10 cellular contexts compared by ENCODE assay signal in genomic region chr2:238159676-238160205, GRCh38. TPM values are rescaled to one million over a fixed set of nuclear protein-coding genes. Genes with fewer than 3 reads are reported as not detected.
DNase-seq lines count a peak whose midpoint lies in the region; ATAC-seq and TF ChIP-seq lines count a peak whose summit lies in the region.
"Had no signal": no experiment of that assay in that cellular context is flagged by ENCODE, and none has a peak within 500 bp of the region (broad histone marks: within the 10 kb centered on the region; RNA-seq: fewer than 3 reads in every experiment).

No MANE protein-coding gene starts in this region.

- TF ChIP-seq POLR2A in spleen (IDR thresholded peaks at IDR 0.05): no peak

- H3K4me1 Mint-ChIP-seq in activated naive CD4-positive, alpha-beta T cell treated with anti-CD3 and anti-CD28 coated beads for 36 hours (ENCODE audit: low read depth): peaks cover 10% of the 10 kb centered on the region

- DNase-seq in activated naive CD4-positive, alpha-beta T cell treated with anti-CD3 and anti-CD28 coated beads for 36 hours: no peak
- no peak for DNase-seq in activated naive CD4-positive, alpha-beta T cell treated with anti-CD3 and anti-CD28 coated beads, Interleukin-2, amount 50 U/mL, for 16 hours
- DNase-seq in SJSA1 (ENCODE audit: low read depth in 1 of 2, low spot score in 2 of 2): no peak
- no peak for DNase-seq in fibroblast of mammary gland (ENCODE audit: low read depth)
- peak; percentile 73 for DNase-seq in spleen
- DNase-seq in NCI-H2081 (lab: John Stamatoyannopoulos, UW): no peak
- no peak for DNase-seq in globus pallidus (ENCODE audit: low spot score)
- DNase-seq: NCI-H748 treated with DMSO at 0.1 percent for 48 hours had no signal

- H3K27me3 ChIP-seq in SJSA1 (replicated peaks): no peaks in the 10 kb centered on the region
- peaks cover 0 to 73% (median 34%) of the 10 kb centered on the region in 7 donors for H3K27me3 ChIP-seq in spleen (replicated peaks in 1 of 7)
- H3K27me3 ChIP-seq: right lobe of liver had no signal

- H3K4me3 Mint-ChIP-seq in activated naive CD4-positive, alpha-beta T cell treated with anti-CD3 and anti-CD28 coated beads for 36 hours: peak overlapping the region; percentile 62

- H3K9me3 ChIP-seq in SJSA1 (replicated peaks) (no peaks in the 10 kb centered on the region), spleen (no peaks in the 10 kb centered on the region)
- H3K9me3 ChIP-seq: right lobe of liver had no signal

- no peak overlapping the region for H3K27ac Mint-ChIP-seq in activated naive CD4-positive, alpha-beta T cell treated with anti-CD3 and anti-CD28 coated beads for 36 hours

- peaks cover 18% of the 10 kb centered on the region for H3K4me1 ChIP-seq in SJSA1 (replicated peaks)
- peaks cover 0 to 46% (median 35%) of the 10 kb centered on the region in 6 donors for H3K4me1 ChIP-seq in spleen
- H3K4me1 ChIP-seq: right lobe of liver had no signal

- H3K4me3 ChIP-seq in SJSA1 (peak overlapping the region; percentile 45; the same call in 1 of the 2 replicates), fibroblast of mammary gland (ENCODE audit: control insufficient read depth, low read depth, low read length) (peak overlapping the region; percentile 38), spleen (peak overlapping the region in 5 of 8 donors; percentile 0 to 66 (median 32))

- H3K27ac ChIP-seq in SJSA1 (no peak overlapping the region), spleen (no peak overlapping the region)
- H3K27ac ChIP-seq: right lobe of liver had no signal

- no peaks in the 10 kb centered on the region for H3K36me3 Mint-ChIP-seq in activated naive CD4-positive, alpha-beta T cell treated with anti-CD3 and anti-CD28 coated beads for 36 hours (ENCODE audit: low read depth)

- WGBS in spleen, 5 donors: 34 to 48% (median 41%) methylated on average over 8 to 10 of the region's 10 CpGs

- intact Hi-C loops in activated naive CD4-positive, alpha-beta T cell treated with anti-CD3 and anti-CD28 coated beads for 36 hours (cut with micrococcal nuclease): loop anchor here (1.0 to 5.0 kb wide), 3 partner anchors 83 to 301 kb away; partner anchors contain the start of genes HES6 and UBE2F
- intact Hi-C loops in spleen (cut with DNase I; ENCODE audit: low total_unique reads): no loop called here

- H3K36me3 ChIP-seq in SJSA1 (no peaks in the 10 kb centered on the region), spleen (no peaks in the 10 kb centered on the region)
- H3K36me3 ChIP-seq: right lobe of liver had no signal

- H3K9me3 Mint-ChIP-seq in activated naive CD4-positive, alpha-beta T cell treated with anti-CD3 and anti-CD28 coated beads for 36 hours: no peaks in the 10 kb centered on the region

- peaks cover 22% of the 10 kb centered on the region for H3K27me3 Mint-ChIP-seq in activated naive CD4-positive, alpha-beta T cell treated with anti-CD3 and anti-CD28 coated beads for 36 hours (ENCODE audit: low read depth)

- no peak for TF ChIP-seq CTCF in fibroblast of mammary gland (conservative IDR thresholded peaks at IDR 0.05; ENCODE audit: control insufficient read depth, insufficient read depth, low read depth, low read length)
- no peak for TF ChIP-seq CTCF in spleen (IDR thresholded peaks at IDR 0.05 in 8 of 11, conservative IDR thresholded peaks at IDR 0.05 in 3 of 11)

- CTCF ChIA-PET in activated naive CD4-positive, alpha-beta T cell treated with anti-CD3 and anti-CD28 coated beads for 36 hours (lab: Charles Lee): interaction anchor here (0.6 to 2.6 kb wide), 4 partner anchors 91 to 235 kb away, joined by 3 to 11 read pairs (median 3); no protein-coding TSS in a partner anchor

- ATAC-seq in GM18498 (IDR thresholded peaks at IDR 0.05; ENCODE audit: unreplicated experiment): no peak

RNA-seq across cellular contexts. Expression of gene ERFE, which starts 1.0 kb away (rescaled TPM):
- total RNA-seq in activated naive CD4-positive, alpha-beta T cell treated with anti-CD3 and anti-CD28 coated beads for 36 hours: under 1 TPM in 1 of 2 experiments, not detected in 1; 0.40 TPM
- 8.4 and 14.9 TPM in 2 replicates for total RNA-seq in SJSA1 (2014; rRNA removed; shearing (Covaris generic))
- total RNA-seq in spleen: 10 to 100 TPM in 1 of 7 donors, 1 to 10 TPM in 5, under 1 TPM in 1; 0.49 to 11.0 (median 2.4) TPM
- polyA plus RNA-seq in spleen: under 1 TPM; 0.06 to 0.63 (median 0.16) TPM

RNA-seq across cellular contexts. Expression of gene KLHL30, which starts 21.3 kb away (rescaled TPM):
- total RNA-seq in activated naive CD4-positive, alpha-beta T cell treated with anti-CD3 and anti-CD28 coated beads for 36 hours: not detected
- total RNA-seq in SJSA1 (2014; rRNA removed; shearing (Covaris generic)): 0.50 and 1.5 TPM in 2 replicates
- under 1 TPM in 5 of 7 donors, not detected in 2; 0.15 to 0.85 (median 0.23) TPM for total RNA-seq in spleen
- under 1 TPM; 0.09 to 0.29 (median 0.22) TPM for polyA plus RNA-seq in spleen

RNA-seq across cellular contexts. Expression of gene ILKAP, which starts 43.8 kb away (rescaled TPM):
- 10 to 100 TPM; 46.6 to 46.7 TPM for total RNA-seq in activated naive CD4-positive, alpha-beta T cell treated with anti-CD3 and anti-CD28 coated beads for 36 hours
- 14.5 and 20.2 TPM in 2 replicates for total RNA-seq in SJSA1 (2014; rRNA removed; shearing (Covaris generic))
- 10 to 100 TPM; 39.7 to 61.2 (median 47.1) TPM for total RNA-seq in spleen
- polyA plus RNA-seq in spleen: 10 to 100 TPM; 46.8 to 64.5 (median 58.5) TPM

RNA-seq across cellular contexts. Expression of gene ESPNL, which starts 59.6 kb away (rescaled TPM):
- under 1 TPM; 0.05 to 0.15 TPM for total RNA-seq in activated naive CD4-positive, alpha-beta T cell treated with anti-CD3 and anti-CD28 coated beads for 36 hours
- total RNA-seq in SJSA1 (2014; rRNA removed; shearing (Covaris generic)): 3.5 and 6.9 TPM in 2 replicates
- 1 to 10 TPM in 4 of 7 donors, under 1 TPM in 3; 0.65 to 5.1 (median 1.5) TPM for total RNA-seq in spleen
- 1 to 10 TPM; 1.3 to 6.2 (median 3.8) TPM for polyA plus RNA-seq in spleen
